In the genomic region with DNA sequence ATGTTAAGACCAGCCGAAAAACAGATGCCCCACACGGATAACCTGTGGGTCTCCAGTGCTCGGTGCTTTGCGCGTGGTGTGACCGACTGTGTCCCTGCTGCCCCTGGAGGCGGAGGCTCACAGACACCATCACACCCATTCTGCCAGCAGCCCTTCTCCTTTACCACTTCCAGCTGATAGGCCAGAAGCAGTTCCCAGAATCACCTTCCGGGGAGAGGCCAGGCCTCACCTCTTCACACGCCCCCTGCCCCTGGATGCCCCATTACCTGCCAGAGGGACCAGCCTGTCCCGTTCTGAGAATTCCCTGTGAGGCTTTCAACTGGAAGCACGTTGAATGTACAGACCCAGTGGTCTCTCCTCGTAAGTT, we compare ENCODE assay signal across 30 cellular contexts. TPM values are rescaled to one million over a fixed set of nuclear protein-coding genes. Genes with fewer than 3 reads are reported as not detected.
DNase-seq lines count a peak whose midpoint lies in the region; ATAC-seq and TF ChIP-seq lines count a peak whose summit lies in the region.
"Had no signal": no experiment of that assay in that cellular context is flagged by ENCODE, and none has a peak within 500 bp of the region (broad histone marks: within the 10 kb centered on the region; RNA-seq: fewer than 3 reads in every experiment).

No MANE protein-coding gene starts in this region.

- peaks cover 0 to 17% (median 8%) of the 10 kb centered on the region in 12 donors for H3K4me1 ChIP-seq in heart left ventricle
- peaks cover 24% of the 10 kb centered on the region for H3K4me1 ChIP-seq in PC-3 (ENCODE audit: insufficient read depth, low read length)
- no peaks in the 10 kb centered on the region for H3K4me1 ChIP-seq in effector memory CD4-positive, alpha-beta T cell (ENCODE audit: control insufficient read depth, insufficient read depth, low read length, poor library complexity, severe bottlenecking)
- H3K4me1 ChIP-seq in tibial nerve, result no peaks in the 10 kb centered on the region
- H3K4me1 ChIP-seq: body of pancreas, Caco-2, HAP-1 had no signal

- TF ChIP-seq CTCF in heart left ventricle (IDR thresholded peaks at IDR 0.05) (no peak), PC-3 (conservative IDR thresholded peaks at IDR 0.05; ENCODE audit: low read depth, low read length) (no peak), glutamatergic neuron (IDR thresholded peaks at IDR 0.05; ENCODE audit: partially characterized antibody, unreplicated experiment) (no peak), tibial nerve (IDR thresholded peaks at IDR 0.05) (no peak)

- no peaks in the 10 kb centered on the region for H3K9me2 ChIP-seq in PC-3 (replicated peaks; ENCODE audit: low read length)

- peak overlapping the region; percentile 89 for H3K9ac ChIP-seq in PC-3 (ENCODE audit: low read length)

- no peak overlapping the region for H3K4me3 Mint-ChIP-seq in glutamatergic neuron (ENCODE audit: unreplicated experiment)

- BruUV-seq in PC-3 (replicated peaks; lab: Mats Ljungman, UMichigan), result no TSS peak

- H4K20me1 ChIP-seq in PC-3 (ENCODE audit: low read length), result no peaks in the 10 kb centered on the region

- H3F3A ChIP-seq in PC-3 (ENCODE audit: low read length, unreplicated experiment), result no peaks in the 10 kb centered on the region

- peak; percentile 6 for ATAC-seq in Right ventricle myocardium inferior
- no peak for ATAC-seq in heart left ventricle
- ATAC-seq in PC-3, result no peak
- no peak for ATAC-seq in sciatic nerve
- ATAC-seq in HG03520 (IDR thresholded peaks at IDR 0.05; ENCODE audit: unreplicated experiment), result no peak
- ATAC-seq: left colon, SK-N-SH treated with all-trans-retinoic acid at 6 μM for 48 hours had no signal

- H3K36me3 ChIP-seq in heart left ventricle (no peaks in the 10 kb centered on the region), PC-3 (ENCODE audit: low read depth, low read length) (no peaks in the 10 kb centered on the region), tibial nerve (no peaks in the 10 kb centered on the region)
- no peaks in the 10 kb centered on the region for H3K36me3 ChIP-seq in effector memory CD4-positive, alpha-beta T cell (ENCODE audit: control insufficient read depth, insufficient read depth, low read length)
- H3K36me3 ChIP-seq: HAP-1, neutrophil had no signal

- H3K9me3 ChIP-seq in heart left ventricle (no peaks in the 10 kb centered on the region), PC-3 (ENCODE audit: low read length) (no peaks in the 10 kb centered on the region), tibial nerve (no peaks in the 10 kb centered on the region)
- H3K9me3 ChIP-seq in effector memory CD4-positive, alpha-beta T cell (ENCODE audit: control insufficient read depth, low read length), result no peaks in the 10 kb centered on the region
- H3K9me3 ChIP-seq: body of pancreas, Caco-2, HAP-1, neutrophil, tibial artery had no signal

- H3K4me3 ChIP-seq in heart left ventricle (no peak overlapping the region), PC-3 (ENCODE audit: low read length) (no peak overlapping the region), tibial nerve (no peak overlapping the region)
- no peak overlapping the region for H3K4me3 ChIP-seq in effector memory CD4-positive, alpha-beta T cell (ENCODE audit: insufficient read depth, low read depth, low read length, poor library complexity, severe bottlenecking)
- H3K4me3 ChIP-seq: body of pancreas, HAP-1, tibial artery had no signal

- CTCF ChIA-PET in PC-3 (lab: Charles Lee), result no interaction called here

- intact Hi-C loops in Right ventricle myocardium inferior (cut with DNase I), result no loop called here
- intact Hi-C loops in heart left ventricle (cut with DNase I), result no loop called here
- intact Hi-C loops in PC-3 (cut with micrococcal nuclease), result no loop called here
- intact Hi-C loops in sciatic nerve (cut with DNase I), result no loop called here

- H3K9me3 Mint-ChIP-seq in glutamatergic neuron (ENCODE audit: unreplicated experiment), result peaks cover 9% of the 10 kb centered on the region

- no peaks in the 10 kb centered on the region for H3K36me3 Mint-ChIP-seq in glutamatergic neuron (ENCODE audit: unreplicated experiment)

- DNase-seq in Right ventricle myocardium inferior (ENCODE audit: missing footprints), result no peak
- no peak for DNase-seq in heart left ventricle
- DNase-seq in PC-3, result no peak
- DNase-seq in glutamatergic neuron, result peak; percentile 19
- DNase-seq in sciatic nerve (ENCODE audit: low spot score), result peak; percentile 40
- DNase-seq in effector memory CD4-positive, alpha-beta T cell, result no peak
- DNase-seq in tibial nerve (ENCODE audit: low spot score in 2 of 2), result no peak
- DNase-seq: activated CD4-positive, alpha-beta T cell treated with anti-CD3 and anti-CD28 coated beads for 48 hours; activated CD8-positive, alpha-beta memory T cell treated with anti-CD3 and anti-CD28 coated beads for 24 hours; Caco-2; effector CD8-positive, alpha-beta T cell; erythroblast; GF-D8; Karpas-422; mesendoderm; small intestine; stimulated activated CD4-positive, alpha-beta T cell treated with anti-CD3 and anti-CD28 coated beads, Interleukin-1b, Interleukin-23, amount 100 ng/mL, for 48 hours; T-helper 2 cell had no signal

- no peak for TF ChIP-seq EP300 in tibial nerve (IDR thresholded peaks at IDR 0.05)

- peak overlapping the region in 3 of 12 donors; percentile 19 to 40 (median 27) for H3K27ac ChIP-seq in heart left ventricle
- H3K27ac ChIP-seq in PC-3 (ENCODE audit: low read length), result peak overlapping the region; percentile 95
- H3K27ac ChIP-seq in effector memory CD4-positive, alpha-beta T cell (ENCODE audit: insufficient read depth, low read length, poor library complexity, severe bottlenecking), result no peak overlapping the region
- H3K27ac ChIP-seq in tibial nerve, result peak overlapping the region in 1 of 4 donors; percentile 54
- H3K27ac ChIP-seq: neutrophil, tibial artery had no signal

- POLR2A ChIA-PET in PC-3 (lab: Charles Lee; ENCODE audit: unreplicated experiment), result interaction anchor here (1.0 kb wide), 1 partner anchor 22 kb away, joined by 4 read pairs; no protein-coding TSS in a partner anchor

- H3K79me2 ChIP-seq in PC-3 (ENCODE audit: low read length), result no peaks in the 10 kb centered on the region

- peaks cover 4% of the 10 kb centered on the region for H3K4me1 Mint-ChIP-seq in glutamatergic neuron (ENCODE audit: low read depth, unreplicated experiment)

- H3K27me3 ChIP-seq in heart left ventricle (no peaks in the 10 kb centered on the region), PC-3 (ENCODE audit: low read length) (no peaks in the 10 kb centered on the region), tibial nerve (no peaks in the 10 kb centered on the region)
- H3K27me3 ChIP-seq in effector memory CD4-positive, alpha-beta T cell (replicated peaks; ENCODE audit: control insufficient read depth, insufficient read depth, low read length, poor library complexity, severe bottlenecking), result no peaks in the 10 kb centered on the region
- H3K27me3 ChIP-seq: body of pancreas, neutrophil had no signal

- H3K27ac Mint-ChIP-seq in glutamatergic neuron (ENCODE audit: unreplicated experiment), result no peak overlapping the region

- H3K27me3 Mint-ChIP-seq in glutamatergic neuron (ENCODE audit: unreplicated experiment), result peaks cover 9% of the 10 kb centered on the region

- H2AFZ ChIP-seq in PC-3 (ENCODE audit: low read length), result no peak overlapping the region

- 53 to 65% (median 56%) methylated on average over 12 of the region's 12 CpGs for WGBS in heart left ventricle, 4 donors
- 78 to 84% methylated on average over 11 to 12 of the region's 12 CpGs for WGBS in tibial nerve, 2 donors

- no peak for TF ChIP-seq POLR2A in heart left ventricle (IDR thresholded peaks at IDR 0.05)
- no peak for TF ChIP-seq POLR2A in tibial nerve (IDR thresholded peaks at IDR 0.05)

- H3K4me2 ChIP-seq in PC-3 (ENCODE audit: low read length), result no peak overlapping the region

RNA-seq across cellular contexts. Expression of gene LRRC14B, which starts 21.6 kb away (rescaled TPM):
- total RNA-seq in Right ventricle myocardium inferior (74.9 TPM), heart left ventricle (100 to 1,000 TPM in 2 of 9 donors, 10 to 100 TPM in 6, 1 to 10 TPM in 1; 7.6 to 133 (median 40.3) TPM), PC-3 (2014; rRNA removed) (not detected in 2 replicates), glutamatergic neuron (ENCODE audit: unreplicated experiment) (not detected), sciatic nerve (not detected), tibial nerve (not detected)
- polyA plus RNA-seq in heart left ventricle, result 10 to 100 TPM in 1 of 2 donors, 1 to 10 TPM in 1; 6.1 to 50.3 TPM
- total RNA-seq: A673, body of pancreas, Caco-2, fibroblast of villous mesenchyme, left colon, NCI-H460 had no signal
- polyA plus RNA-seq: adipose tissue, BJ had no signal

RNA-seq across cellular contexts. Expression of gene CCDC127, which starts 48.2 kb away (rescaled TPM):
- total RNA-seq in Right ventricle myocardium inferior (9.4 TPM), heart left ventricle (10 to 100 TPM in 1 of 9 donors, 1 to 10 TPM in 8; 5.7 to 10.3 (median 7.5) TPM), PC-3 (2014; rRNA removed) (4.1 and 5.4 TPM in 2 replicates), glutamatergic neuron (ENCODE audit: unreplicated experiment) (11.9 TPM), sciatic nerve (9.0 TPM), tibial nerve (1 to 10 TPM; 4.5 to 7.2 (median 5.8) TPM)
- polyA plus RNA-seq in heart left ventricle, result 1 to 10 TPM; 4.8 to 8.5 TPM

RNA-seq across cellular contexts. Expression of gene SDHA, which starts 48.4 kb away (rescaled TPM):
- total RNA-seq in Right ventricle myocardium inferior (811 TPM), heart left ventricle (100 to 1,000 TPM; 422 to 854 (median 727) TPM), PC-3 (2014; rRNA removed) (163 and 181 TPM in 2 replicates), glutamatergic neuron (ENCODE audit: unreplicated experiment) (81.3 TPM), sciatic nerve (105 TPM), tibial nerve (10 to 100 TPM; 67.7 to 95.3 (median 78.3) TPM)
- polyA plus RNA-seq in heart left ventricle, result 100 to 1,000 TPM; 276 to 861 TPM

Comparison
In these comparisons a context has a peak if more than half of its experiments do, and no peak if none do; other contexts are left out.
1. DNase-seq: peak in glutamatergic neuron (single experiment) and sciatic nerve (single experiment); none in Right ventricle myocardium inferior (single experiment), heart left ventricle (0 of 5), PC-3 (single experiment), effector memory CD4-positive, alpha-beta T cell (0 of 3) and tibial nerve (0 of 2).